ENCODE assay signal across 1 cellular context in the genomic region with DNA sequence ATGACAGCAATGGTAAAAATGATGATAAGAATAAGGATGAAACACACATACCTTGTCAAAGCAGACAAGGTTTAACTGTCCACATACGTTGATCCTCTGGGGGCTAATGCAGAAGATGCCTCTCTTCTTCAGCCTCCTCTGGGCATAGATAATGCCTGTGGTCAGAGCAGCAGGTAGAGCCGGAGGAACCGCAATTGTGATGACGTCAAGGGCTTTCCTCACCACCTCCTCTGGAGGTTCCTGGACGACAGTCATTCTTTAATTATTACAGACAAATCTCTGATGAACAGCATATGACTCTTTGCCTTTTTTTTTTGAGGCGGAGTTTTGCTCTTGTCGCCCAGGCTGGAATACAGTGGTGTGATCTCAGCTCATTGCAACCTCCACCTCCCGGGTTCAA.
A peak's percentile ranks its signal among the peaks of the same experiment; 100 is the strongest.
TF ChIP-seq lines count a peak whose summit lies in the region.

No MANE protein-coding gene starts in this region.

TF ChIP-seq in HepG2, 621 proteins besides CTCF, POLR2A, EP300 and RAD21:
- no peak for TF ChIP-seq ZNF839 (CRISPR knock-in tag; IDR thresholded peaks at IDR 0.05; ENCODE audit: borderline replicate concordance)
- peak; percentile 73 for TF ChIP-seq CREB1 (IDR thresholded peaks at IDR 0.05)
- no peak for TF ChIP-seq CREB1 (CRISPR knock-in tag; IDR thresholded peaks at IDR 0.05)
